In genomic region chr1:172449585-172450523, GRCh38 we compare ENCODE assay signal across 8 cellular contexts. TPM values are rescaled to one million over a fixed set of nuclear protein-coding genes. Genes with fewer than 3 reads are reported as not detected.
A peak's percentile ranks its signal among the peaks of the same experiment; 100 is the strongest.
DNase-seq lines count a peak whose midpoint lies in the region; ATAC-seq, FAIRE-seq and TF ChIP-seq lines count a peak whose summit lies in the region.

No MANE protein-coding gene starts in this region.

- intact Hi-C loops in mammary epithelial cell (cut with micrococcal nuclease) = loop anchor here (1.0 to 2.0 kb wide), 4 partner anchors 82 to 269 kb away; no protein-coding TSS in a partner anchor

- no peaks in the 10 kb centered on the region for H3K36me3 ChIP-seq in KMS-11 (ENCODE audit: insufficient read depth)
- H3K36me3 ChIP-seq in mammary epithelial cell (ENCODE audit: insufficient read depth, low read length) = no peaks in the 10 kb centered on the region
- no peaks in the 10 kb centered on the region for H3K36me3 ChIP-seq in keratinocyte (ENCODE audit: control insufficient read depth in 2 of 2, extremely low read depth in 1 of 2, insufficient read depth in 2 of 2, low read length in 2 of 2)

- no peak overlapping the region for H3K4me2 ChIP-seq in KMS-11
- no peak overlapping the region for H3K4me2 ChIP-seq in mammary epithelial cell (ENCODE audit: insufficient read depth, low read depth, low read length)
- no peak overlapping the region for H3K4me2 ChIP-seq in keratinocyte (ENCODE audit: control insufficient read depth, extremely low read depth, insufficient read depth, low read depth, low read length)

- TF ChIP-seq CTCF in KMS-11 (conservative IDR thresholded peaks at IDR 0.05; ENCODE audit: low read depth, low read length) (peak; percentile 80), mammary epithelial cell (conservative IDR thresholded peaks at IDR 0.05 in 1 of 2, IDR thresholded peaks at IDR 0.05 in 1 of 2; ENCODE audit: extremely low read depth in 1 of 2, insufficient read depth in 1 of 2, low read depth in 1 of 2, low read length in 2 of 2) (peak; percentile 83 to 86), keratinocyte (optimal IDR thresholded peaks at IDR 0.05 in 1 of 3, IDR thresholded peaks at IDR 0.05 in 1 of 3, conservative IDR thresholded peaks at IDR 0.05 in 1 of 3; ENCODE audit: extremely low read depth in 1 of 3, insufficient read depth in 2 of 3, low read length in 3 of 3) (peak; percentile 83 to 93 (median 92))

- no peaks in the 10 kb centered on the region for H3K9me1 ChIP-seq in keratinocyte (ENCODE audit: control insufficient read depth, extremely low read depth, insufficient read depth, low read length)

- 81% methylated on average over 9 of the region's 18 CpGs for WGBS in mammary epithelial cell (ENCODE audit: low coverage, missing lambda C conversion rate)

- ATAC-seq in GM21619 (IDR thresholded peaks at IDR 0.05; ENCODE audit: unreplicated experiment) = peak; percentile 91

- in situ Hi-C loops in SK-MEL-5 (cut with HindIII; ENCODE audit: low pct_unique_long_range_greater_than_20kb, low sequenced_read_pairs) = loop anchor here (25.0 kb wide), 1 partner anchor 262 kb away; no protein-coding TSS in a partner anchor
- in situ Hi-C loops in mammary epithelial cell (cut with MboI; ENCODE audit: low sequenced_read_pairs in 2 of 2) = loop anchor here (10.0 to 25.0 kb wide), 2 partner anchors 262 to 265 kb away; no protein-coding TSS in a partner anchor

- H3K79me2 ChIP-seq in KMS-11 (ENCODE audit: insufficient read depth, low read depth) = no peaks in the 10 kb centered on the region
- no peaks in the 10 kb centered on the region for H3K79me2 ChIP-seq in mammary epithelial cell (ENCODE audit: insufficient read depth, low read length)
- no peaks in the 10 kb centered on the region for H3K79me2 ChIP-seq in keratinocyte (ENCODE audit: control insufficient read depth, insufficient read depth, low read length)

- no peaks in the 10 kb centered on the region for H3K27me3 ChIP-seq in KMS-11 (ENCODE audit: insufficient read depth, low read depth)
- no peaks in the 10 kb centered on the region for H3K27me3 ChIP-seq in mammary epithelial cell (ENCODE audit: insufficient read depth, low read length)
- H3K27me3 ChIP-seq in keratinocyte (ENCODE audit: control insufficient read depth, extremely low read depth, insufficient read depth, low read length) = no peaks in the 10 kb centered on the region

- no peaks in the 10 kb centered on the region for H3K9me3 ChIP-seq in mammary epithelial cell (replicated peaks; ENCODE audit: insufficient read depth, low read length)
- no peaks in the 10 kb centered on the region for H3K9me3 ChIP-seq in keratinocyte (ENCODE audit: control insufficient read depth, low read depth, low read length)

- H3K4me1 ChIP-seq in KMS-11 (ENCODE audit: low read depth, poor library complexity, severe bottlenecking) (no peaks in the 10 kb centered on the region), mammary epithelial cell (ENCODE audit: insufficient read depth, low read length) (peaks cover 35% of the 10 kb centered on the region), keratinocyte (ENCODE audit: control insufficient read depth, extremely low read depth, insufficient read depth, low read length) (peaks cover 29% of the 10 kb centered on the region)

- H3K9ac ChIP-seq in KMS-11 (no peak overlapping the region), mammary epithelial cell (ENCODE audit: insufficient read depth, low read length) (no peak overlapping the region), keratinocyte (ENCODE audit: control insufficient read depth, extremely low read depth, insufficient read depth, low read length) (no peak overlapping the region)

- no peak overlapping the region for H3K4me3 ChIP-seq in KMS-11 (IDR thresholded peaks at IDR 0.05; ENCODE audit: insufficient read depth, low read depth, low read length)
- no peak overlapping the region for H3K4me3 ChIP-seq in mammary epithelial cell (replicated peaks in 1 of 3; ENCODE audit: insufficient read depth in 1 of 3, low read depth in 2 of 3, low read length in 3 of 3)
- H3K4me3 ChIP-seq in keratinocyte (ENCODE audit: control insufficient read depth in 2 of 3, extremely low read depth in 1 of 3, insufficient read depth in 2 of 3, low read depth in 1 of 3, low read length in 3 of 3) = no peak overlapping the region

- H2AFZ ChIP-seq in KMS-11 (ENCODE audit: low read depth) (peak overlapping the region; percentile 35; the same call in 1 of the 2 replicates), mammary epithelial cell (ENCODE audit: low read depth, low read length) (peak overlapping the region; percentile 59), keratinocyte (ENCODE audit: control insufficient read depth, low read length) (peak overlapping the region; percentile 53)

- FAIRE-seq in keratinocyte (lab: Jason Lieb, UNC) = peak; percentile 32

- dilution Hi-C loops in mammary epithelial cell (cut with HindIII; ENCODE audit: low sequenced_read_pairs) (loop anchor here (25.0 kb wide), 1 partner anchor 262 kb away; no protein-coding TSS in a partner anchor), keratinocyte (cut with MboI; ENCODE audit: extremely low pct_ligation_motif_present, low sequenced_read_pairs) (no loop called here)

- CTCF ChIA-PET in mammary epithelial cell (lab: Charles Lee; ENCODE audit: low non-redundant PET) = no interaction called here

- H3K27ac ChIP-seq in KMS-11 = no peak overlapping the region
- no peak overlapping the region for H3K27ac ChIP-seq in mammary epithelial cell (ENCODE audit: insufficient read depth, low read depth, low read length)
- no peak overlapping the region for H3K27ac ChIP-seq in keratinocyte (ENCODE audit: control insufficient read depth, insufficient read depth, low read length)

- DNase-seq in activated T-cell treated with anti-CD3 and anti-CD28 coated beads for 1 hour (ENCODE audit: low read depth) = peak; percentile 14
- no peak for DNase-seq in activated T-cell treated with anti-CD3 and anti-CD28 coated beads for 4 hours
- peak; percentile 86 for DNase-seq in SK-MEL-5 (ENCODE audit: low read depth, low spot score)
- peak; percentile 27 for DNase-seq in mammary epithelial cell
- DNase-seq in keratinocyte (ENCODE audit: low read depth, low spot score) = no peak
- DNase-seq in stimulated activated CD8-positive, alpha-beta memory T cell treated with anti-CD3 and anti-CD28 coated beads, Interleukin-4, amount 100 ng/mL, for 48 hours = peak; percentile 52

- no peaks in the 10 kb centered on the region for H4K20me1 ChIP-seq in KMS-11 (ENCODE audit: insufficient read depth)
- H4K20me1 ChIP-seq in mammary epithelial cell (ENCODE audit: insufficient read depth, low read length) = no peaks in the 10 kb centered on the region
- H4K20me1 ChIP-seq in keratinocyte (ENCODE audit: control insufficient read depth, extremely low read depth, insufficient read depth, low read length) = no peaks in the 10 kb centered on the region

- no TSS peak for BruUV-seq in mammary epithelial cell (replicated peaks; lab: Mats Ljungman, UMichigan)

RNA-seq across cellular contexts. Expression of gene PIGC, which starts 6.0 kb away (rescaled TPM):
- 22.5 and 25.3 TPM in 2 replicates for total RNA-seq in SK-MEL-5 (2014; rRNA removed; shearing (Covaris generic))
- 31.2 and 34.0 TPM in 2 replicates for polyA plus RNA-seq in SK-MEL-5 (2015; cell fraction: cytosol; rRNA removed)
- polyA plus RNA-seq in SK-MEL-5 (2015; cell fraction: nucleus; rRNA removed) = 14.0 and 19.4 TPM in 2 replicates
- 10 to 100 TPM; 17.7 to 18.3 TPM for total RNA-seq in mammary epithelial cell
- 18.5 TPM for polyA plus RNA-seq in mammary epithelial cell
- 15.7 TPM for polyA minus RNA-seq in mammary epithelial cell
- 18.0 to 21.6 TPM (median 21.2 TPM) in 3 replicates for polyA plus RNA-seq in keratinocyte
- 9.7 TPM for polyA plus RNA-seq in keratinocyte (2011; ENCODE audit: low read depth)
- 15.0 and 18.9 TPM in 2 replicates for polyA plus RNA-seq in keratinocyte (2011; cell fraction: cytosol; rRNA removed)
- 15.4 and 18.6 TPM in 2 replicates for polyA plus RNA-seq in keratinocyte (2011; cell fraction: nucleus; rRNA removed)
- 14.1 and 18.1 TPM in 2 replicates for polyA plus RNA-seq in keratinocyte (2012; ENCODE audit: low replicate concordance)
- 15.8 to 19.0 TPM (median 16.6 TPM) in 3 replicates for polyA minus RNA-seq in keratinocyte
- polyA minus RNA-seq in keratinocyte (2011; cell fraction: cytosol; rRNA and poly(A)+ RNA removed) = 8.6 TPM
- 5.6 and 6.9 TPM in 2 replicates for polyA minus RNA-seq in keratinocyte (2011; cell fraction: nucleus; rRNA and poly(A)+ RNA removed)

RNA-seq across cellular contexts. Expression of gene C1orf105, which starts 29.4 kb away (rescaled TPM):
- not detected in 2 replicates for total RNA-seq in SK-MEL-5 (2014; rRNA removed; shearing (Covaris generic))
- polyA plus RNA-seq in SK-MEL-5 (2015; cell fraction: cytosol; rRNA removed) = not detected in 2 replicates
- not detected in 2 replicates for polyA plus RNA-seq in SK-MEL-5 (2015; cell fraction: nucleus; rRNA removed)
- not detected for total RNA-seq in mammary epithelial cell
- polyA plus RNA-seq in mammary epithelial cell (not detected), keratinocyte (not detected in 3 replicates)
- polyA minus RNA-seq in mammary epithelial cell (not detected), keratinocyte (not detected in 3 replicates)
- polyA plus RNA-seq in keratinocyte (2011; ENCODE audit: low read depth) = not detected
- not detected in 2 replicates for polyA plus RNA-seq in keratinocyte (2011; cell fraction: cytosol; rRNA removed)
- polyA plus RNA-seq in keratinocyte (2011; cell fraction: nucleus; rRNA removed) = not detected in 2 replicates
- polyA plus RNA-seq in keratinocyte (2012; ENCODE audit: low replicate concordance) = not detected in 2 replicates
- not detected for polyA minus RNA-seq in keratinocyte (2011; cell fraction: cytosol; rRNA and poly(A)+ RNA removed)
- not detected in 2 replicates for polyA minus RNA-seq in keratinocyte (2011; cell fraction: nucleus; rRNA and poly(A)+ RNA removed)

Comparison
In these comparisons a context has a peak if more than half of its experiments do, and no peak if none do; other contexts are left out.
1. DNase-seq: peak in activated T-cell treated with anti-CD3 and anti-CD28 coated beads for 1 hour (single experiment), SK-MEL-5 (single experiment), mammary epithelial cell (single experiment) and stimulated activated CD8-positive, alpha-beta memory T cell treated with anti-CD3 and anti-CD28 coated beads, Interleukin-4, amount 100 ng/mL, for 48 hours (single experiment); none in activated T-cell treated with anti-CD3 and anti-CD28 coated beads for 4 hours (single experiment) and keratinocyte (single experiment).
2. Peak in every context shown above with its lines, with median percentiles within 50 percentile points of each other: H2AFZ ChIP-seq and CTCF ChIP-seq.